In genomic region chr2:224158831-224159230, GRCh38 we compare ENCODE assay signal across 34 cellular contexts.
DNase-seq lines count a peak whose midpoint lies in the region; ATAC-seq and TF ChIP-seq lines count a peak whose summit lies in the region.
"Had no signal": no experiment of that assay in that cellular context is flagged by ENCODE, and none has a peak within 500 bp of the region (broad histone marks: within the 10 kb centered on the region; RNA-seq: fewer than 3 reads in every experiment).

No MANE protein-coding gene starts in this region.

- no peak overlapping the region for H3K4me3 ChIP-seq in endodermal cell (ENCODE audit: low read length)
- no peak overlapping the region for H3K4me3 ChIP-seq in mesendoderm (ENCODE audit: low read length)
- H3K4me3 ChIP-seq: A549; BLaER1; BLaER1 treated with 17β-estradiol and CSF1 and Interleukin-3, amounts not matched to agents 10 nM and 100 nM had no signal

- H3K27me3 ChIP-seq in endodermal cell (ENCODE audit: control insufficient read depth, insufficient read depth, low read length, poor library complexity, severe bottlenecking) (peaks cover 39% of the 10 kb centered on the region), mesendoderm (ENCODE audit: insufficient read depth, low read length, poor library complexity) (no peaks in the 10 kb centered on the region)
- H3K27me3 ChIP-seq: BE2C, BLaER1 had no signal

- H3K36me3 Mint-ChIP-seq in endodermal cell (ENCODE audit: low read depth) (no peaks in the 10 kb centered on the region), endothelial cell (ENCODE audit: low read depth, unreplicated experiment) (no peaks in the 10 kb centered on the region), MCF 10A (ENCODE audit: insufficient read depth, unreplicated experiment) (no peaks in the 10 kb centered on the region)
- H3K36me3 Mint-ChIP-seq: CD14-positive monocyte; CD4-positive, alpha-beta memory T cell; CD4-positive, CD25-positive, alpha-beta regulatory T cell; CD8-positive, alpha-beta memory T cell; CD8-positive, alpha-beta T cell had no signal

- no peak overlapping the region for H4K5ac ChIP-seq in mesendoderm (ENCODE audit: low read length)

- no peaks in the 10 kb centered on the region for H3K79me1 ChIP-seq in mesendoderm (ENCODE audit: low read length)

- no peak overlapping the region for H2BK120ac ChIP-seq in mesendoderm (ENCODE audit: low read depth, low read length)

- H2BK5ac ChIP-seq in mesendoderm (ENCODE audit: low read length): peak overlapping the region; percentile 93

- H3K4me3 Mint-ChIP-seq in endodermal cell: no peak overlapping the region
- peak overlapping the region; percentile 63 for H3K4me3 Mint-ChIP-seq in endothelial cell (ENCODE audit: unreplicated experiment)
- H3K4me3 Mint-ChIP-seq in MCF 10A (ENCODE audit: unreplicated experiment): no peak overlapping the region
- H3K4me3 Mint-ChIP-seq: B cell; CD14-positive monocyte; CD4-positive, alpha-beta T cell; CD8-positive, alpha-beta memory T cell; CD8-positive, alpha-beta T cell had no signal

- H3K36me3 ChIP-seq in endodermal cell (ENCODE audit: control insufficient read depth, insufficient read depth, low read length) (no peaks in the 10 kb centered on the region), mesendoderm (ENCODE audit: control insufficient read depth, insufficient read depth, low read length) (no peaks in the 10 kb centered on the region)
- H3K36me3 ChIP-seq: BE2C; BLaER1; BLaER1 treated with 17β-estradiol and CSF1 and Interleukin-3, amounts not matched to agents 10 nM and 100 nM had no signal

- no peak overlapping the region for H3K4me2 ChIP-seq in mesendoderm (ENCODE audit: low read length)
- H3K4me2 ChIP-seq: A549; BLaER1; BLaER1 treated with 17β-estradiol and CSF1 and Interleukin-3, amounts not matched to agents 10 nM and 100 nM had no signal

- BruUV-seq in MCF 10A (replicated peaks; lab: Mats Ljungman, UMichigan): no TSS peak

- intact Hi-C loops in MCF 10A (cut with micrococcal nuclease): no loop called here

- H3K9me3 Mint-ChIP-seq in endodermal cell (no peaks in the 10 kb centered on the region), endothelial cell (ENCODE audit: unreplicated experiment) (no peaks in the 10 kb centered on the region), MCF 10A (ENCODE audit: unreplicated experiment) (no peaks in the 10 kb centered on the region)
- H3K9me3 Mint-ChIP-seq: CD4-positive, alpha-beta T cell; CD4-positive, CD25-positive, alpha-beta regulatory T cell; CD8-positive, alpha-beta memory T cell; CD8-positive, alpha-beta T cell had no signal

- H3K9me3 ChIP-seq in endodermal cell (ENCODE audit: control insufficient read depth, low read length): no peaks in the 10 kb centered on the region
- H3K9me3 ChIP-seq: A549, BE2C, BLaER1, Caco-2 had no signal

- H3K27me3 Mint-ChIP-seq in endodermal cell (ENCODE audit: insufficient read depth) (peaks cover 60% of the 10 kb centered on the region), endothelial cell (ENCODE audit: unreplicated experiment) (peaks cover 6% of the 10 kb centered on the region), MCF 10A (ENCODE audit: insufficient read depth, unreplicated experiment) (no peaks in the 10 kb centered on the region)
- H3K27me3 Mint-ChIP-seq: CD4-positive, alpha-beta T cell; CD4-positive, CD25-positive, alpha-beta regulatory T cell had no signal

- ATAC-seq in HG02884 (IDR thresholded peaks at IDR 0.05; ENCODE audit: unreplicated experiment): no peak
- ATAC-seq: A549; CD8-positive, alpha-beta T cell had no signal

- H3K27ac Mint-ChIP-seq in endodermal cell: no peak overlapping the region
- H3K27ac Mint-ChIP-seq in endothelial cell (ENCODE audit: unreplicated experiment): no peak overlapping the region
- H3K27ac Mint-ChIP-seq in MCF 10A (ENCODE audit: low read depth, unreplicated experiment): no peak overlapping the region
- H3K27ac Mint-ChIP-seq: B cell; CD14-positive monocyte; CD4-positive, alpha-beta T cell; CD4-positive, CD25-positive, alpha-beta regulatory T cell; CD8-positive, alpha-beta memory T cell; CD8-positive, alpha-beta T cell had no signal

- H3K4ac ChIP-seq in mesendoderm (ENCODE audit: low read depth, low read length): no peak overlapping the region

- H3K27ac ChIP-seq in endodermal cell (ENCODE audit: low read depth, low read length): no peak overlapping the region
- H3K27ac ChIP-seq in mesendoderm (ENCODE audit: low read depth, low read length): peak overlapping the region; percentile 45
- H3K27ac ChIP-seq: 22Rv1; A549; BLaER1; BLaER1 treated with 17β-estradiol and CSF1 and Interleukin-3, amounts not matched to agents 10 nM and 100 nM; C4-2B had no signal

- no peak overlapping the region for H3K18ac ChIP-seq in mesendoderm (ENCODE audit: low read length)

- H3K4me1 Mint-ChIP-seq in endodermal cell: peaks cover 37% of the 10 kb centered on the region
- H3K4me1 Mint-ChIP-seq in endothelial cell (ENCODE audit: unreplicated experiment): peaks cover 10% of the 10 kb centered on the region
- H3K4me1 Mint-ChIP-seq in MCF 10A (ENCODE audit: insufficient read depth, unreplicated experiment): peaks cover 27% of the 10 kb centered on the region
- H3K4me1 Mint-ChIP-seq: B cell; CD14-positive monocyte; CD4-positive, alpha-beta memory T cell; CD4-positive, CD25-positive, alpha-beta regulatory T cell; CD8-positive, alpha-beta memory T cell had no signal

- no peak overlapping the region for H4K8ac ChIP-seq in mesendoderm (ENCODE audit: low read depth, low read length)

- H3K56ac ChIP-seq in mesendoderm (ENCODE audit: low read length): peak overlapping the region; percentile 77

- H3K4me1 ChIP-seq in endodermal cell (ENCODE audit: control insufficient read depth, insufficient read depth, low read length): peaks cover 3% of the 10 kb centered on the region
- peaks cover 16% of the 10 kb centered on the region for H3K4me1 ChIP-seq in mesendoderm (ENCODE audit: control insufficient read depth, low read depth, low read length)
- H3K4me1 ChIP-seq: BE2C; BLaER1; BLaER1 treated with 17β-estradiol and CSF1 and Interleukin-3, amounts not matched to agents 10 nM and 100 nM; Caco-2 had no signal

- no peak overlapping the region for H3K9ac ChIP-seq in endodermal cell (ENCODE audit: extremely low read depth, low read length, poor library complexity, severe bottlenecking)
- H3K9ac ChIP-seq in mesendoderm (ENCODE audit: low read length): no peak overlapping the region
- H3K9ac ChIP-seq: BLaER1; BLaER1 treated with 17β-estradiol and CSF1 and Interleukin-3, amounts not matched to agents 10 nM and 100 nM had no signal

- DNase-seq in ELF-1 (ENCODE audit: low read depth, low spot score) (peak; percentile 11), endodermal cell (peak; percentile 51), endothelial cell (ENCODE audit: low spot score) (no peak), mesendoderm (peak; percentile 85), EL (no peak), hepatic stellate cell (ENCODE audit: low spot score) (no peak), MCF 10A (ENCODE audit: unreplicated experiment) (no peak)
- DNase-seq: 8988T; ACHN; AML-193; BE2C; C1 segment of cervical spinal cord; Caco-2; Calu3; CD4-positive, alpha-beta memory T cell; CD4-positive, alpha-beta T cell; CD4-positive, CD25-positive, alpha-beta regulatory T cell; CD8-positive, alpha-beta memory T cell; CD8-positive, alpha-beta T cell; COR-L47; DMS 273 treated with DMSO at 0.1 percent for 48 hours; DMS153; DMS53; DMS79; DMS79 treated with DMSO at 0.1 percent for 48 hours; DND-41 had no signal

- CTCF ChIA-PET in MCF 10A (lab: Yijun Ruan, JAX): no interaction called here

- no peak overlapping the region for H3K23ac ChIP-seq in mesendoderm (ENCODE audit: low read length)

- no peak overlapping the region for H2BK15ac ChIP-seq in mesendoderm (replicated peaks; ENCODE audit: low read depth)

- no peaks in the 10 kb centered on the region for H3K79me2 ChIP-seq in mesendoderm (ENCODE audit: control insufficient read depth, insufficient read depth, low read length)

- POLR2A ChIA-PET in MCF 10A (lab: Yijun Ruan, JAX): no interaction called here

- no peak for TF ChIP-seq CTCF in endodermal cell (conservative IDR thresholded peaks at IDR 0.05)
- TF ChIP-seq CTCF in endothelial cell (IDR thresholded peaks at IDR 0.05; ENCODE audit: unreplicated experiment): no peak
- no peak for TF ChIP-seq CTCF in MCF 10A (IDR thresholded peaks at IDR 0.05; ENCODE audit: unreplicated experiment)

- no peak overlapping the region for H2AK5ac ChIP-seq in mesendoderm (ENCODE audit: low read length)

Comparison
In these comparisons a context has a peak if more than half of its experiments do, and no peak if none do; other contexts are left out.
1. DNase-seq: peak in ELF-1 (single experiment), endodermal cell (single experiment) and mesendoderm (single experiment); none in endothelial cell (single experiment), EL (single experiment), hepatic stellate cell (single experiment) and MCF 10A (single experiment).